In genomic region chr7:101772508-101773306, GRCh38 we compare ENCODE assay signal across 17 cellular contexts. TPM values are rescaled to one million over a fixed set of nuclear protein-coding genes. Genes with fewer than 3 reads are reported as not detected.
A peak's percentile ranks its signal among the peaks of the same experiment; 100 is the strongest.
DNase-seq lines count a peak whose midpoint lies in the region; ATAC-seq and TF ChIP-seq lines count a peak whose summit lies in the region.
"Had no signal": no experiment of that assay in that cellular context is flagged by ENCODE, and none has a peak within 500 bp of the region (broad histone marks: within the 10 kb centered on the region; RNA-seq: fewer than 3 reads in every experiment).

No MANE protein-coding gene starts in this region.

- no peak overlapping the region for H3K4me3 ChIP-seq in breast epithelium

- intact Hi-C loops in MCF 10A (cut with micrococcal nuclease), result no loop called here
- intact Hi-C loops in breast epithelium (cut with DNase I; ENCODE audit: low total_unique reads), result no loop called here

- no peak for TF ChIP-seq CTCF in MCF 10A (IDR thresholded peaks at IDR 0.05; ENCODE audit: unreplicated experiment)
- no peak for TF ChIP-seq CTCF in breast epithelium (IDR thresholded peaks at IDR 0.05)
- TF ChIP-seq CTCF in type B pancreatic cell (conservative IDR thresholded peaks at IDR 0.05), result no peak

- DNase-seq in MCF 10A (ENCODE audit: unreplicated experiment) (peak; percentile 17), breast epithelium (ENCODE audit: low spot score in 2 of 2) (no peak), HT1080 (ENCODE audit: low read depth) (peak; percentile 9), RKO (ENCODE audit: low spot score) (peak; percentile 24), type B pancreatic cell (ENCODE audit: extremely low spot score, unreplicated experiment) (no peak), dedifferentiated amniotic fluid mesenchymal stem cell (ENCODE audit: extremely low spot score) (no peak), NOMO-1 treated with dmso at 0.1 percent for 144 hours (lab: John Stamatoyannopoulos, UW; ENCODE audit: unreplicated experiment) (no peak)
- DNase-seq: DND-41, HFFc6, MV-4-11, NCI-H1417, NCI-H187 treated with DMSO at 0.1 percent for 48 hours, NCI-H748 treated with DMSO at 0.1 percent for 48 hours, SHP77 had no signal

- H3K9me3 Mint-ChIP-seq in MCF 10A (ENCODE audit: unreplicated experiment) (no peaks in the 10 kb centered on the region), type B pancreatic cell (no peaks in the 10 kb centered on the region)
- H3K9me3 Mint-ChIP-seq: HFFc6; IgD-negative memory B cell; T-helper 1 cell treated with Interleukin-12 subunit alpha and Interleukin-12 subunit beta and Interleukin-4 antibody, amounts not matched to agents 30 μg/mL and 1 μg/mL, for 36 hours had no signal

- H3K27me3 Mint-ChIP-seq in MCF 10A (ENCODE audit: insufficient read depth, unreplicated experiment) (peaks cover 28% of the 10 kb centered on the region), type B pancreatic cell (peaks cover 26% of the 10 kb centered on the region)

- H3K9me3 ChIP-seq in breast epithelium, result no peaks in the 10 kb centered on the region

- H3K27ac Mint-ChIP-seq in MCF 10A (ENCODE audit: low read depth, unreplicated experiment) (no peak overlapping the region), type B pancreatic cell (peak overlapping the region; percentile 48)
- H3K27ac Mint-ChIP-seq: HFFc6; IgD-negative memory B cell; T-helper 1 cell treated with Interleukin-12 subunit alpha and Interleukin-12 subunit beta and Interleukin-4 antibody, amounts not matched to agents 30 μg/mL and 1 μg/mL, for 36 hours had no signal

- CTCF ChIA-PET in MCF 10A (lab: Yijun Ruan, JAX), result interaction anchor here (0.6 kb wide), 1 partner anchor 235 kb away, joined by 3 read pairs; no protein-coding TSS in a partner anchor

- no peaks in the 10 kb centered on the region for H3K4me1 ChIP-seq in breast epithelium

- H3K27ac ChIP-seq in breast epithelium, result no peak overlapping the region

- POLR2A ChIA-PET in MCF 10A (lab: Yijun Ruan, JAX), result no interaction called here

- H3K27me3 ChIP-seq in breast epithelium, result peaks cover 0 to 22% of the 10 kb centered on the region in 2 donors

- ATAC-seq in GM19452 (IDR thresholded peaks at IDR 0.05; ENCODE audit: unreplicated experiment), result no peak

- BruUV-seq in MCF 10A (replicated peaks; lab: Mats Ljungman, UMichigan), result no TSS peak

- H3K4me3 Mint-ChIP-seq in MCF 10A (ENCODE audit: unreplicated experiment) (no peak overlapping the region), type B pancreatic cell (no peak overlapping the region)
- H3K4me3 Mint-ChIP-seq: HFFc6; IgD-negative memory B cell; T-helper 1 cell treated with Interleukin-12 subunit alpha and Interleukin-12 subunit beta and Interleukin-4 antibody, amounts not matched to agents 30 μg/mL and 1 μg/mL, for 36 hours had no signal

- no peaks in the 10 kb centered on the region for H3K36me3 ChIP-seq in breast epithelium

- H3K4me1 Mint-ChIP-seq in MCF 10A (ENCODE audit: insufficient read depth, unreplicated experiment), result no peaks in the 10 kb centered on the region
- H3K4me1 Mint-ChIP-seq in type B pancreatic cell (ENCODE audit: unreplicated experiment), result peaks cover 4% of the 10 kb centered on the region
- H3K4me1 Mint-ChIP-seq: IgD-negative memory B cell had no signal

- no peak for TF ChIP-seq POLR2A in breast epithelium (IDR thresholded peaks at IDR 0.05)

- H3K36me3 Mint-ChIP-seq in MCF 10A (ENCODE audit: insufficient read depth, unreplicated experiment) (no peaks in the 10 kb centered on the region), type B pancreatic cell (no peaks in the 10 kb centered on the region)
- H3K36me3 Mint-ChIP-seq: IgD-negative memory B cell had no signal

RNA-seq across cellular contexts. Expression of gene CUX1, which starts 44.7 kb away (rescaled TPM):
- total RNA-seq in MCF 10A (2022), result 47.6 and 63.7 TPM in 2 replicates
- total RNA-seq in breast epithelium, result 10 to 100 TPM; 35.1 to 54.4 (median 41.1) TPM
- 12.9 and 21.2 TPM in 2 replicates for total RNA-seq in HT1080 (2014; rRNA removed; shearing (Covaris generic))
- polyA plus RNA-seq in HT1080 (2015; cell fraction: cytosol; rRNA removed), result 32.1 and 33.6 TPM in 2 replicates
- polyA plus RNA-seq in HT1080 (2015; cell fraction: nucleus; rRNA removed), result 18.6 and 21.0 TPM in 2 replicates
- total RNA-seq in type B pancreatic cell (ENCODE audit: low replicate concordance), result 76.4 and 79.2 TPM in 2 replicates

Comparison
In these comparisons a context has a peak if more than half of its experiments do, and no peak if none do; other contexts are left out.
1. DNase-seq: peak in MCF 10A (single experiment), HT1080 (single experiment) and RKO (single experiment); none in breast epithelium (0 of 2), type B pancreatic cell (single experiment), dedifferentiated amniotic fluid mesenchymal stem cell (single experiment) and NOMO-1 treated with dmso at 0.1 percent for 144 hours (single experiment).